36 cellular contexts compared by ENCODE assay signal in genomic region chr16:575354-576196, GRCh38. TPM values are rescaled to one million over a fixed set of nuclear protein-coding genes. Genes with fewer than 3 reads are reported as not detected.
"Had no signal": no experiment of that assay in that cellular context is flagged by ENCODE, and none has a peak within 500 bp of the region (broad histone marks: within the 10 kb centered on the region; RNA-seq: fewer than 3 reads in every experiment).

No MANE protein-coding gene starts in this region.

- H3K4me3 ChIP-seq: PC-9 had no signal

- H3K27me3 ChIP-seq: brain microvascular endothelial cell had no signal

- DNase-seq: activated CD4-positive, alpha-beta memory T cell treated with anti-CD3 and anti-CD28 coated beads, Interleukin-2, amount 10 ng/mL, durations not matched to agents 7 days and 5 days; activated CD4-positive, alpha-beta T cell treated with anti-CD3 and anti-CD28 coated beads for 1 hour; activated CD4-positive, alpha-beta T cell treated with anti-CD3 and anti-CD28 coated beads for 48 hours; activated CD4-positive, CD25-positive, alpha-beta regulatory T cell; activated CD8-positive, alpha-beta memory T cell treated with anti-CD3 and anti-CD28 coated beads for 24 hours; activated CD8-positive, alpha-beta memory T cell treated with anti-CD3 and anti-CD28 coated beads, Interleukin-2, amount 10 ng/mL, durations not matched to agents 7 days and 5 days; activated CD8-positive, alpha-beta memory T cell treated with anti-CD3 and anti-CD28 coated beads, Interleukin-2, amount 50 U/mL, for 48 hours; activated effector memory CD4-positive, alpha-beta T cell treated with Interleukin-2 at 50 U/mL for 16 hours; activated naive CD4-positive, alpha-beta T cell treated with anti-CD3 and anti-CD28 coated beads, Interleukin-2, amount 50 U/mL, for 16 hours; activated naive CD8-positive, alpha-beta T cell treated with anti-CD3 and anti-CD28 coated beads for 36 hours; activated T-cell treated with anti-CD3 and anti-CD28 coated beads, Interleukin-2, amount 50 U/mL, for 48 hours; amniotic stem cell; aorta; brain microvascular endothelial cell; central memory CD4-positive, alpha-beta T cell; MM.1S; MV-4-11; NCI-H1092 treated with DMSO at 0.1 percent for 48 hours; NCI-H1417; NCI-H146; NCI-H187; NCI-H2029 treated with DMSO at 0.1 percent for 48 hours; NCI-H2107; NCI-H2171; NCI-H510A; NCI-H526; NCI-H748 treated with DMSO at 0.1 percent for 48 hours; NK-92 treated with Interleukin-12 subunit alpha and Interleukin-12 subunit beta, amount 100 ng/mL, for 24 hours; PC-9; Right ventricle myocardium superior; SW 1271; T-helper 1 cell; T-helper 2 cell; T-helper 9 cell had no signal

- H3K4me2 ChIP-seq: PC-9 had no signal

- H3K27ac ChIP-seq: brain microvascular endothelial cell, PC-9, VCaP had no signal

RNA-seq across cellular contexts. Expression of gene NHLRC4, which starts 8.8 kb away (rescaled TPM):
- total RNA-seq: PC-9 had no signal

RNA-seq across cellular contexts. Expression of gene PRR35, which starts 15.4 kb away (rescaled TPM):
- total RNA-seq: activated CD4-positive, alpha-beta memory T cell treated with anti-CD3 and anti-CD28 coated beads, Interleukin-2, amount 10 ng/mL, durations not matched to agents 7 days and 5 days; activated CD8-positive, alpha-beta memory T cell treated with anti-CD3 and anti-CD28 coated beads, Interleukin-2, amount 10 ng/mL, durations not matched to agents 7 days and 5 days; activated naive CD8-positive, alpha-beta T cell treated with anti-CD3 and anti-CD28 coated beads for 36 hours; aorta; OCI-LY7; PC-9; Right ventricle myocardium superior had no signal
